7 cellular contexts compared by ENCODE assay signal in the genomic region with DNA sequence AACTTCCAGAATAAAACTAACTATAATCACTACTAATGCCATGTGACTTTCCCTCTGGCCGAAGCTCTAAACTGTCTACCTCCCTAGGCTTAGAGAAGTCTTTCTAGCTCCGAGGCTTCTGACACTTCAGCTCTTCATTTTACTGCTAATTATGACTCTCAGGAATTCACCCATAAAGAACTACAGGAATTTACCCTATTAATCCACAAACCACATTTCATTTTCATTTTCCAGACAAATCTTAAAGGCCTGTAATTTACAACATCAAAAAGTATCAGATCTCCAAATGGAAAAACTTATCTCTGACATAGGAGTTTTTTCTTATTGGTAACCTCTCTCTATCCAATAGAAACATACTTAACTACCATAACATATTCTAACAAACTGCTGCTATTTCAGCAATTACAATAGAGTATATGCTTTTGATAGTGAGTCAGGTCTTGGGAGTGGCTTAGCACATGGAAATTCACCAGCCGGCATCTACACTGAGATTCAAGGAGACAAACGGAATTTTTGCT. TPM values are rescaled to one million over a fixed set of nuclear protein-coding genes. Genes with fewer than 3 reads are reported as not detected.
DNase-seq lines count a peak whose midpoint lies in the region; ATAC-seq, FAIRE-seq and TF ChIP-seq lines count a peak whose summit lies in the region.

No MANE protein-coding gene starts in this region.

- no peaks in the 10 kb centered on the region for H3K9me2 ChIP-seq in hepatocyte (replicated peaks; ENCODE audit: insufficient read depth)

- H2AFZ ChIP-seq in astrocyte (ENCODE audit: low read depth, low read length) (no peak overlapping the region), hepatocyte (no peak overlapping the region)

- H3K9me3 ChIP-seq in astrocyte (ENCODE audit: insufficient read depth, low read depth, low read length) (no peaks in the 10 kb centered on the region), hepatocyte (ENCODE audit: low read depth) (no peaks in the 10 kb centered on the region), stomach (no peaks in the 10 kb centered on the region), upper lobe of right lung (no peaks in the 10 kb centered on the region)

- peak; percentile 43 for DNase-seq in HS-5 (ENCODE audit: low read depth)
- DNase-seq in astrocyte (ENCODE audit: low read depth): peak; percentile 84
- peak; percentile 11 for DNase-seq in hepatocyte (ENCODE audit: low spot score)
- no peak for DNase-seq in stomach
- no peak for DNase-seq in upper lobe of right lung
- no peak for DNase-seq in DMS53 (lab: John Stamatoyannopoulos, UW)

- H3K4me3 Mint-ChIP-seq in astrocyte (ENCODE audit: unreplicated experiment): no peak overlapping the region

- H4K20me1 ChIP-seq in astrocyte (ENCODE audit: insufficient read depth, low read length): peaks cover 86% of the 10 kb centered on the region
- H4K20me1 ChIP-seq in hepatocyte (ENCODE audit: insufficient read depth, poor library complexity, severe bottlenecking): peaks cover 8% of the 10 kb centered on the region

- H3K79me2 ChIP-seq in astrocyte (ENCODE audit: insufficient read depth, low read length) (peaks cover 96% of the 10 kb centered on the region), hepatocyte (peaks cover 97% of the 10 kb centered on the region)

- H3K4me2 ChIP-seq in astrocyte (ENCODE audit: low read length) (peak overlapping the region; percentile 55), hepatocyte (peak overlapping the region; percentile 6)

- 53% methylated on average over 4 of the region's 4 CpGs for WGBS in hepatocyte (ENCODE audit: low lambda C conversion rate, missing lambda C conversion rate)
- WGBS in stomach, 5 donors: 18 to 43% (median 27%) methylated on average over 4 of the region's 4 CpGs

- H3K27me3 ChIP-seq in astrocyte (ENCODE audit: insufficient read depth, low read length) (no peaks in the 10 kb centered on the region), hepatocyte (no peaks in the 10 kb centered on the region), stomach (no peaks in the 10 kb centered on the region), upper lobe of right lung (no peaks in the 10 kb centered on the region)

- TF ChIP-seq CTCF in astrocyte (IDR thresholded peaks at IDR 0.05; ENCODE audit: insufficient read depth, low read depth, low read length): no peak
- no peak for TF ChIP-seq CTCF in hepatocyte (IDR thresholded peaks at IDR 0.05; ENCODE audit: poor library complexity)
- no peak for TF ChIP-seq CTCF in stomach (IDR thresholded peaks at IDR 0.05)
- TF ChIP-seq CTCF in upper lobe of right lung (IDR thresholded peaks at IDR 0.05): no peak

- H3K4me3 ChIP-seq in astrocyte (ENCODE audit: insufficient read depth, low read depth, low read length): peak overlapping the region; percentile 3
- H3K4me3 ChIP-seq in hepatocyte: no peak overlapping the region
- H3K4me3 ChIP-seq in stomach: no peak overlapping the region
- no peak overlapping the region for H3K4me3 ChIP-seq in upper lobe of right lung

- H3K36me3 ChIP-seq in astrocyte (ENCODE audit: insufficient read depth, low read length): no peaks in the 10 kb centered on the region
- no peaks in the 10 kb centered on the region for H3K36me3 ChIP-seq in hepatocyte (replicated peaks; ENCODE audit: insufficient read depth, low read depth)
- H3K36me3 ChIP-seq in stomach: no peaks in the 10 kb centered on the region
- H3K36me3 ChIP-seq in upper lobe of right lung: no peaks in the 10 kb centered on the region

- no peaks in the 10 kb centered on the region for H3K27me3 Mint-ChIP-seq in astrocyte (ENCODE audit: low read depth, unreplicated experiment)

- ATAC-seq in upper lobe of right lung: no peak
- ATAC-seq in GM18868 (IDR thresholded peaks at IDR 0.05; ENCODE audit: unreplicated experiment): no peak

- intact Hi-C loops in stomach (cut with DNase I; ENCODE audit: low total_unique reads): no loop called here
- intact Hi-C loops in upper lobe of right lung (cut with DNase I): no loop called here

- H3K4me1 Mint-ChIP-seq in astrocyte (ENCODE audit: low read depth, unreplicated experiment): peaks cover 52% of the 10 kb centered on the region

- H3K27ac ChIP-seq in astrocyte (ENCODE audit: low read depth, low read length) (peak overlapping the region; percentile 55), hepatocyte (peak overlapping the region; percentile 12), stomach (peak overlapping the region in 4 of 5 donors; percentile 7 to 57 (median 26)), upper lobe of right lung (no peak overlapping the region)

- TF ChIP-seq EP300 in stomach (IDR thresholded peaks at IDR 0.05): no peak

- TF ChIP-seq POLR2A in stomach (IDR thresholded peaks at IDR 0.05): no peak

- H3K4me1 ChIP-seq in astrocyte (ENCODE audit: insufficient read depth, low read length) (peaks cover 38% of the 10 kb centered on the region), hepatocyte (ENCODE audit: insufficient read depth) (peaks cover 33% of the 10 kb centered on the region), stomach (peaks cover 34 to 96% (median 63%) of the 10 kb centered on the region in 4 donors), upper lobe of right lung (peaks cover 31% of the 10 kb centered on the region)

- peak overlapping the region; percentile 51 for H3K9ac ChIP-seq in astrocyte (ENCODE audit: low read length)

- H3K9me3 Mint-ChIP-seq in astrocyte (ENCODE audit: unreplicated experiment): no peaks in the 10 kb centered on the region

- H3K36me3 Mint-ChIP-seq in astrocyte (ENCODE audit: low read depth, unreplicated experiment): no peaks in the 10 kb centered on the region

- peak overlapping the region; percentile 38 for H3K27ac Mint-ChIP-seq in astrocyte (ENCODE audit: unreplicated experiment)

- peak; percentile 26 for FAIRE-seq in astrocyte (lab: Jason Lieb, UNC)

RNA-seq across cellular contexts. Expression of gene MRTFA, which starts 33.4 kb away (rescaled TPM):
- total RNA-seq in astrocyte (67.0 and 74.3 TPM in 2 replicates), hepatocyte (16.7 and 29.7 TPM in 2 replicates), stomach (100 to 1,000 TPM in 2 of 5 donors, 10 to 100 TPM in 3; 40.4 to 706 (median 99.8) TPM), upper lobe of right lung (60.4 TPM)
- polyA plus RNA-seq in hepatocyte (19.0 and 20.9 TPM in 2 replicates), stomach (10 to 100 TPM; 11.1 to 20.2 (median 14.7) TPM)

Comparison
In these comparisons a context has a peak if more than half of its experiments do, and no peak if none do; other contexts are left out.
1. DNase-seq: peak in HS-5 (single experiment), astrocyte (single experiment) and hepatocyte (single experiment); none in stomach (single experiment), upper lobe of right lung (single experiment) and DMS53 (single experiment).